Comparison of ENCODE assay signal across 22 cellular contexts in the genomic region with DNA sequence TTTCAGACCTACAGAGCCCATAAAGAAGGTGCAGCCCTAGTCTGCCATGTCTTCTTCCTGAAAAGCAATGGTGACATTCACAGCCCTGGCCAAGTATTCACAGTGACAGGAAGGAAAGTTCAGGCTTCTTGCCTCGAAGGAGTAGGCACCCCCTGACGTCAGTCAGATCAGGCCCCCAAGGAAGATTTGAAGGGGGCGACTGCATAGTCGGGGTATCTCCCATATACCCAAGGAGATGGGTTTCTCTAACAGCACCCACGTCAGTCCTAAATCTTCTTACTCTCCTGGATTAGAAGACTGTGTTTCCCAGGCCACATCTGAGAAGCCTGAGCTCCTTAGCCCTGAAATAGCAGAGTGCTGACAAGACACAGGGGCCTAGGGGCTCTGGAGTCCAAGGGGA. TPM values are rescaled to one million over a fixed set of nuclear protein-coding genes. Genes with fewer than 3 reads are reported as not detected.
A peak's percentile ranks its signal among the peaks of the same experiment; 100 is the strongest.
DNase-seq lines count a peak whose midpoint lies in the region; ATAC-seq and TF ChIP-seq lines count a peak whose summit lies in the region.
"Had no signal": no experiment of that assay in that cellular context is flagged by ENCODE, and none has a peak within 500 bp of the region (broad histone marks: within the 10 kb centered on the region; RNA-seq: fewer than 3 reads in every experiment).

A gene with protein sequence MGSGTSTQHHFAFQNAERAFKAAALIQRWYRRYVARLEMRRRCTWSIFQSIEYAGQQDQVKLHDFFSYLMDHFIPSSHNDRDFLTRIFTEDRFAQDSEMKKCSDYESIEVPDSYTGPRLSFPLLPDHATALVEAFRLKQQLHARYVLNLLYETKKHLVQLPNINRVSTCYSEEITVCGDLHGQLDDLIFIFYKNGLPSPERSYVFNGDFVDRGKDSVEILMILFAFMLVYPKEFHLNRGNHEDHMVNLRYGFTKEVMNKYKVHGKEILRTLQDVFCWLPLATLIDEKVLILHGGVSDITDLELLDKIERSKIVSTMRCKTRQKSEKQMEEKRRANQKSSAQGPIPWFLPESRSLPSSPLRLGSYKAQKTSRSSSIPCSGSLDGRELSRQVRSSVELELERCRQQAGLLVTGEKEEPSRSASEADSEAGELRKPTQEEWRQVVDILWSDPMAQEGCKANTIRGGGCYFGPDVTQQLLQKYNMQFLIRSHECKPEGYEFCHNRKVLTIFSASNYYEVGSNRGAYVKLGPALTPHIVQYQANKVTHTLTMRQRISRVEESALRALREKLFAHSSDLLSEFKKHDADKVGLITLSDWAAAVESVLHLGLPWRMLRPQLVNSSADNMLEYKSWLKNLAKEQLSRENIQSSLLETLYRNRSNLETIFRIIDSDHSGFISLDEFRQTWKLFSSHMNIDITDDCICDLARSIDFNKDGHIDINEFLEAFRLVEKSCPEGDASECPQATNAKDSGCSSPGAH (minus strand): TSS at position 101 of the 400 bp plus-strand sequence. CDS start 6,127 bp downstream, outside the sequence.

- H3K36me3 ChIP-seq in OCI-LY3 (replicated peaks; ENCODE audit: low read depth, low read length) (no peaks in the 10 kb centered on the region), right lobe of liver (no peaks in the 10 kb centered on the region)
- H3K36me3 ChIP-seq: SJSA1 had no signal

- H4K20me1 ChIP-seq in OCI-LY3 (ENCODE audit: insufficient read depth, low read length) = no peaks in the 10 kb centered on the region

- H3K9ac ChIP-seq in OCI-LY3 (ENCODE audit: low read length) = peak within 1 kb of the TSS; percentile 5; the same call in 1 of the 2 replicates

- H3K4me1 Mint-ChIP-seq in memory B cell (peaks cover 10% of the 10 kb centered on the region), T-helper 17 cell (no peaks in the 10 kb centered on the region)
- H3K4me1 Mint-ChIP-seq: CD4-positive, CD25-positive, alpha-beta regulatory T cell had no signal

- peak within 1 kb of the TSS; percentile 61 for H3K4me3 ChIP-seq in OCI-LY3 (ENCODE audit: low read length)
- no peak within 1 kb of the TSS for H3K4me3 ChIP-seq in right lobe of liver
- H3K4me3 ChIP-seq: GM12878, SJSA1 had no signal

- H3K9me3 Mint-ChIP-seq in memory B cell = peaks cover 5% of the 10 kb centered on the region

- H3K27me3 ChIP-seq in OCI-LY3 (ENCODE audit: low read depth, low read length) (peaks cover 17% of the 10 kb centered on the region), right lobe of liver (no peaks in the 10 kb centered on the region)
- H3K27me3 ChIP-seq: SJSA1 had no signal

- TF ChIP-seq POLR2A in right lobe of liver (IDR thresholded peaks at IDR 0.05) = no peak

- H3K36me3 Mint-ChIP-seq in memory B cell (no peaks in the 10 kb centered on the region), T-helper 17 cell (ENCODE audit: low read depth) (no peaks in the 10 kb centered on the region)
- H3K36me3 Mint-ChIP-seq: CD4-positive, CD25-positive, alpha-beta regulatory T cell had no signal

- ATAC-seq in memory B cell (ENCODE audit: low read depth) (no peak), right lobe of liver (no peak), T-helper 17 cell (no peak)
- ATAC-seq: GM12878, Right ventricle myocardium inferior had no signal

- 100% methylated on average over 2 of the region's 5 CpGs for WGBS in right lobe of liver (ENCODE audit: insufficient coverage, low coverage, low lambda C conversion rate, missing lambda C conversion rate)

- H3K4me2 ChIP-seq in OCI-LY3 (ENCODE audit: low read length) = peak within 1 kb of the TSS; percentile 78

- H2AFZ ChIP-seq in OCI-LY3 (ENCODE audit: low read depth, low read length) = no peak within 1 kb of the TSS

- no peaks in the 10 kb centered on the region for H3K9me3 ChIP-seq in OCI-LY3 (ENCODE audit: insufficient read depth, low read length)
- H3K9me3 ChIP-seq in right lobe of liver = no peaks in the 10 kb centered on the region
- no peaks in the 10 kb centered on the region for H3K9me3 ChIP-seq in T-helper 17 cell (ENCODE audit: control insufficient read depth, low read length, poor library complexity, severe bottlenecking)
- H3K9me3 ChIP-seq: SJSA1 had no signal

- H3K27ac ChIP-seq in OCI-LY3 (ENCODE audit: low read length) (no peak within 1 kb of the TSS), right lobe of liver (no peak within 1 kb of the TSS)
- H3K27ac ChIP-seq: 22Rv1, SJSA1 had no signal

- H3K4me3 Mint-ChIP-seq in memory B cell = peak within 1 kb of the TSS; percentile 15
- H3K4me3 Mint-ChIP-seq in T-helper 17 cell = no peak within 1 kb of the TSS
- H3K4me3 Mint-ChIP-seq: CD4-positive, CD25-positive, alpha-beta regulatory T cell had no signal

- no peak within 1 kb of the TSS for H3K27ac Mint-ChIP-seq in memory B cell
- no peak within 1 kb of the TSS for H3K27ac Mint-ChIP-seq in T-helper 17 cell
- H3K27ac Mint-ChIP-seq: CD4-positive, CD25-positive, alpha-beta regulatory T cell had no signal

- DNase-seq in NCI-H82 (lab: John Stamatoyannopoulos, UW) (peak; percentile 37), NCI-H82 treated with DMSO at 0.1 percent for 48 hours (lab: John Stamatoyannopoulos, UW; ENCODE audit: unreplicated experiment) (no peak), memory B cell (ENCODE audit: low spot score in 2 of 2) (no peak), right lobe of liver (no peak), T-helper 17 cell (no peak), GDM1 (lab: John Stamatoyannopoulos, UW) (no peak), NCI-H2107 (lab: John Stamatoyannopoulos, UW) (no peak)
- DNase-seq: CD4-positive, CD25-positive, alpha-beta regulatory T cell; COR-L47; DMS79; NCI-H1105; NCI-H146; NCI-H2029; NCI-H226; NCI-H510A treated with DMSO at 0.1 percent for 48 hours; NCI-H748 treated with DMSO at 0.1 percent for 48 hours had no signal

- no peaks in the 10 kb centered on the region for H3K27me3 Mint-ChIP-seq in memory B cell
- peaks cover 6% of the 10 kb centered on the region for H3K27me3 Mint-ChIP-seq in T-helper 17 cell

- intact Hi-C loops in right lobe of liver (cut with DNase I) = no loop called here

- TF ChIP-seq CTCF in OCI-LY3 (IDR thresholded peaks at IDR 0.05; ENCODE audit: low read depth, low read length) = no peak
- TF ChIP-seq CTCF in right lobe of liver (IDR thresholded peaks at IDR 0.05) = no peak

- H3K4me1 ChIP-seq in OCI-LY3 (ENCODE audit: low read length) (peaks cover 11% of the 10 kb centered on the region), right lobe of liver (no peaks in the 10 kb centered on the region)
- H3K4me1 ChIP-seq: SJSA1 had no signal

- no peaks in the 10 kb centered on the region for H3K79me2 ChIP-seq in OCI-LY3 (ENCODE audit: low read length)

RNA-seq across cellular contexts. Expression of the gene that starts here (rescaled TPM):
- not detected for total RNA-seq in right lobe of liver
- under 1 TPM; 0.10 to 0.15 TPM for total RNA-seq in T-helper 17 cell
- total RNA-seq: CD4-positive, CD25-positive, alpha-beta regulatory T cell; GM12878; Right ventricle myocardium inferior; SJSA1; T-helper 1 cell treated with Interleukin-12 subunit alpha and Interleukin-12 subunit beta and Interleukin-4 antibody, amounts not matched to agents 30 ng/mL and 1 ng/mL, for 36 hours had no signal
